1 cellular context compared by ENCODE assay signal in the genomic region with DNA sequence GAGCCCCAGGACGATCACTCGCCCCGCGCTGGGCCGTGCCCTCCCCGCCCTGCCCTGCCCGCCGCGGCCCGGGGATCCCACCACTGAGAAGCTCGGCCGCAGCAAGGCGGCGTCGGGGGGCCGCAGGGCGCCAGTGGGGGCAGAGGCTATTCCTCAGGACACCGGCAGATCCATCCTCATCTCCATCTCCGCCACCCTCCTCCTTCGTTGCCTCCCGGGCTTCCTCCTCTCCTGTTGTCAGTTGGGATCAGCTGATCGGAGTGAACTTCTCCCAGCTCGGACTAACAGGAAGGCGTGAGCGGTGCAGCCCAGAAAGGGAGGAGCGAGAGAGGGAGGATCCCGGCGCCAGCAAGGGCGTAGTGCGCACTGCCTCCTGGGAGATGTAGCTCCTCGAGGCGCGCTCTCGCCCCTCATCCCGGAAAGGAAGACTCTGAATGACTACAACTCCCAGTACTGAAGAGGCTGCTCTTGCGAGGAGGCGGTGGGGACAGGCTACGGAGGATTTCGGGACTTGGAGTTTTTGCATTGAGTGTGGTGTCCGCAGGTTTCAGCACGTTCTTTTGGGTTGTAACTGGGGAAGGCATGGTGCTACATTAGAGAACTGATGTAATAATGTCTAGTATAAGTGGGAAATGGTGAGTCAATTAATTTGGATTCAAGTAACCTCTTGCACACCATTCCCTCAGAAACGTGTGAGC.
TF ChIP-seq lines count a peak whose summit lies in the region.

A gene with protein sequence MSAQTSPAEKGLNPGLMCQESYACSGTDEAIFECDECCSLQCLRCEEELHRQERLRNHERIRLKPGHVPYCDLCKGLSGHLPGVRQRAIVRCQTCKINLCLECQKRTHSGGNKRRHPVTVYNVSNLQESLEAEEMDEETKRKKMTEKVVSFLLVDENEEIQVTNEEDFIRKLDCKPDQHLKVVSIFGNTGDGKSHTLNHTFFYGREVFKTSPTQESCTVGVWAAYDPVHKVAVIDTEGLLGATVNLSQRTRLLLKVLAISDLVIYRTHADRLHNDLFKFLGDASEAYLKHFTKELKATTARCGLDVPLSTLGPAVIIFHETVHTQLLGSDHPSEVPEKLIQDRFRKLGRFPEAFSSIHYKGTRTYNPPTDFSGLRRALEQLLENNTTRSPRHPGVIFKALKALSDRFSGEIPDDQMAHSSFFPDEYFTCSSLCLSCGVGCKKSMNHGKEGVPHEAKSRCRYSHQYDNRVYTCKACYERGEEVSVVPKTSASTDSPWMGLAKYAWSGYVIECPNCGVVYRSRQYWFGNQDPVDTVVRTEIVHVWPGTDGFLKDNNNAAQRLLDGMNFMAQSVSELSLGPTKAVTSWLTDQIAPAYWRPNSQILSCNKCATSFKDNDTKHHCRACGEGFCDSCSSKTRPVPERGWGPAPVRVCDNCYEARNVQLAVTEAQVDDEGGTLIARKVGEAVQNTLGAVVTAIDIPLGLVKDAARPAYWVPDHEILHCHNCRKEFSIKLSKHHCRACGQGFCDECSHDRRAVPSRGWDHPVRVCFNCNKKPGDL (minus strand): TSS at position 262 of the 698 bp plus-strand sequence. CDS start 2,598 bp downstream, outside the sequence.

TF ChIP-seq in HepG2, 621 proteins besides CTCF, POLR2A, EP300 and RAD21 (continued from another document and continues in another):
- TF ChIP-seq ZNF367 (CRISPR knock-in tag; IDR thresholded peaks at IDR 0.05; ENCODE audit: borderline replicate concordance) (no peak), STAG1 (CRISPR knock-in tag; IDR thresholded peaks at IDR 0.05) (no peak), ZNF207 (IDR thresholded peaks at IDR 0.05; ENCODE audit: borderline replicate concordance) (no peak), SP2 (CRISPR knock-in tag; IDR thresholded peaks at IDR 0.05) (peak; percentile 54; the same call in 1 of the 2 replicates), DMAP1 (CRISPR knock-in tag; IDR thresholded peaks at IDR 0.05) (no peak), TBL1XR1 (IDR thresholded peaks at IDR 0.05; ENCODE audit: borderline replicate concordance, low read length, partially characterized antibody) (no peak), CC2D1A (CRISPR knock-in tag; IDR thresholded peaks at IDR 0.05) (no peak), SUZ12 (IDR thresholded peaks at IDR 0.05; ENCODE audit: low read depth, low read length) (peak; percentile 89), ZNF569 (CRISPR knock-in tag; IDR thresholded peaks at IDR 0.05; ENCODE audit: borderline replicate concordance) (no peak), NFE2L2 (IDR thresholded peaks at IDR 0.05; ENCODE audit: low read length) (0 out of 2 replicates have a peak, but pooled peaks have one; percentile 4), ZNF12 (CRISPR knock-in tag; IDR thresholded peaks at IDR 0.05) (no peak), MTA3 (CRISPR knock-in tag; IDR thresholded peaks at IDR 0.05) (no peak), NFE2L1 (CRISPR knock-in tag; IDR thresholded peaks at IDR 0.05; ENCODE audit: borderline replicate concordance) (no peak), STAT5B (CRISPR knock-in tag; IDR thresholded peaks at IDR 0.05) (no peak), ZNF292 (CRISPR knock-in tag; IDR thresholded peaks at IDR 0.05; ENCODE audit: borderline replicate concordance, low read depth) (no peak), REL (CRISPR knock-in tag; conservative IDR thresholded peaks at IDR 0.05) (no peak), SALL1 (CRISPR knock-in tag; IDR thresholded peaks at IDR 0.05) (peak; percentile 62), ZBTB7A (CRISPR knock-in tag; IDR thresholded peaks at IDR 0.05) (no peak), NPAS2 (CRISPR knock-in tag; IDR thresholded peaks at IDR 0.05; ENCODE audit: borderline replicate concordance) (no peak), ZNF382 (CRISPR knock-in tag; IDR thresholded peaks at IDR 0.05; ENCODE audit: borderline replicate concordance) (no peak)
- TF ChIP-seq, protein P1, sequence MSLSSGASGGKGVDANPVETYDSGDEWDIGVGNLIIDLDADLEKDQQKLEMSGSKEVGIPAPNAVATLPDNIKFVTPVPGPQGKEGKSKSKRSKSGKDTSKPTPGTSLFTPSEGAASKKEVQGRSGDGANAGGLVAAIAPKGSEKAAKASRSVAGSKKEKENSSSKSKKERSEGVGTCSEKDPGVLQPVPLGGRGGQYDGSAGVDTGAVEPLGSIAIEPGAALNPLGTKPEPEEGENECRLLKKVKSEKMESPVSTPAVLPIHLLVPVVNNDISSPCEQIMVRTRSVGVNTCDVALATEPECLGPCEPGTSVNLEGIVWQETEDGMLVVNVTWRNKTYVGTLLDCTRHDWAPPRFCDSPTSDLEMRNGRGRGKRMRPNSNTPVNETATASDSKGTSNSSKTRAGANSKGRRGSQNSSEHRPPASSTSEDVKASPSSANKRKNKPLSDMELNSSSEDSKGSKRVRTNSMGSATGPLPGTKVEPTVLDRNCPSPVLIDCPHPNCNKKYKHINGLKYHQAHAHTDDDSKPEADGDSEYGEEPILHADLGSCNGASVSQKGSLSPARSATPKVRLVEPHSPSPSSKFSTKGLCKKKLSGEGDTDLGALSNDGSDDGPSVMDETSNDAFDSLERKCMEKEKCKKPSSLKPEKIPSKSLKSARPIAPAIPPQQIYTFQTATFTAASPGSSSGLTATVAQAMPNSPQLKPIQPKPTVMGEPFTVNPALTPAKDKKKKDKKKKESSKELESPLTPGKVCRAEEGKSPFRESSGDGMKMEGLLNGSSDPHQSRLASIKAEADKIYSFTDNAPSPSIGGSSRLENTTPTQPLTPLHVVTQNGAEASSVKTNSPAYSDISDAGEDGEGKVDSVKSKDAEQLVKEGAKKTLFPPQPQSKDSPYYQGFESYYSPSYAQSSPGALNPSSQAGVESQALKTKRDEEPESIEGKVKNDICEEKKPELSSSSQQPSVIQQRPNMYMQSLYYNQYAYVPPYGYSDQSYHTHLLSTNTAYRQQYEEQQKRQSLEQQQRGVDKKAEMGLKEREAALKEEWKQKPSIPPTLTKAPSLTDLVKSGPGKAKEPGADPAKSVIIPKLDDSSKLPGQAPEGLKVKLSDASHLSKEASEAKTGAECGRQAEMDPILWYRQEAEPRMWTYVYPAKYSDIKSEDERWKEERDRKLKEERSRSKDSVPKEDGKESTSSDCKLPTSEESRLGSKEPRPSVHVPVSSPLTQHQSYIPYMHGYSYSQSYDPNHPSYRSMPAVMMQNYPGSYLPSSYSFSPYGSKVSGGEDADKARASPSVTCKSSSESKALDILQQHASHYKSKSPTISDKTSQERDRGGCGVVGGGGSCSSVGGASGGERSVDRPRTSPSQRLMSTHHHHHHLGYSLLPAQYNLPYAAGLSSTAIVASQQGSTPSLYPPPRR (CRISPR knock-in tag; IDR thresholded peaks at IDR 0.05; ENCODE audit: borderline replicate concordance), result peak; percentile 16; the same call in 1 of the 2 replicates
- TF ChIP-seq, protein P2, sequence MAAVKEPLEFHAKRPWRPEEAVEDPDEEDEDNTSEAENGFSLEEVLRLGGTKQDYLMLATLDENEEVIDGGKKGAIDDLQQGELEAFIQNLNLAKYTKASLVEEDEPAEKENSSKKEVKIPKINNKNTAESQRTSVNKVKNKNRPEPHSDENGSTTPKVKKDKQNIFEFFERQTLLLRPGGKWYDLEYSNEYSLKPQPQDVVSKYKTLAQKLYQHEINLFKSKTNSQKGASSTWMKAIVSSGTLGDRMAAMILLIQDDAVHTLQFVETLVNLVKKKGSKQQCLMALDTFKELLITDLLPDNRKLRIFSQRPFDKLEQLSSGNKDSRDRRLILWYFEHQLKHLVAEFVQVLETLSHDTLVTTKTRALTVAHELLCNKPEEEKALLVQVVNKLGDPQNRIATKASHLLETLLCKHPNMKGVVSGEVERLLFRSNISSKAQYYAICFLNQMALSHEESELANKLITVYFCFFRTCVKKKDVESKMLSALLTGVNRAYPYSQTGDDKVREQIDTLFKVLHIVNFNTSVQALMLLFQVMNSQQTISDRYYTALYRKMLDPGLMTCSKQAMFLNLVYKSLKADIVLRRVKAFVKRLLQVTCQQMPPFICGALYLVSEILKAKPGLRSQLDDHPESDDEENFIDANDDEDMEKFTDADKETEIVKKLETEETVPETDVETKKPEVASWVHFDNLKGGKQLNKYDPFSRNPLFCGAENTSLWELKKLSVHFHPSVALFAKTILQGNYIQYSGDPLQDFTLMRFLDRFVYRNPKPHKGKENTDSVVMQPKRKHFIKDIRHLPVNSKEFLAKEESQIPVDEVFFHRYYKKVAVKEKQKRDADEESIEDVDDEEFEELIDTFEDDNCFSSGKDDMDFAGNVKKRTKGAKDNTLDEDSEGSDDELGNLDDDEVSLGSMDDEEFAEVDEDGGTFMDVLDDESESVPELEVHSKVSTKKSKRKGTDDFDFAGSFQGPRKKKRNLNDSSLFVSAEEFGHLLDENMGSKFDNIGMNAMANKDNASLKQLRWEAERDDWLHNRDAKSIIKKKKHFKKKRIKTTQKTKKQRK (IDR thresholded peaks at IDR 0.05; ENCODE audit: low read length), result no peak
- TF ChIP-seq, protein P3, sequence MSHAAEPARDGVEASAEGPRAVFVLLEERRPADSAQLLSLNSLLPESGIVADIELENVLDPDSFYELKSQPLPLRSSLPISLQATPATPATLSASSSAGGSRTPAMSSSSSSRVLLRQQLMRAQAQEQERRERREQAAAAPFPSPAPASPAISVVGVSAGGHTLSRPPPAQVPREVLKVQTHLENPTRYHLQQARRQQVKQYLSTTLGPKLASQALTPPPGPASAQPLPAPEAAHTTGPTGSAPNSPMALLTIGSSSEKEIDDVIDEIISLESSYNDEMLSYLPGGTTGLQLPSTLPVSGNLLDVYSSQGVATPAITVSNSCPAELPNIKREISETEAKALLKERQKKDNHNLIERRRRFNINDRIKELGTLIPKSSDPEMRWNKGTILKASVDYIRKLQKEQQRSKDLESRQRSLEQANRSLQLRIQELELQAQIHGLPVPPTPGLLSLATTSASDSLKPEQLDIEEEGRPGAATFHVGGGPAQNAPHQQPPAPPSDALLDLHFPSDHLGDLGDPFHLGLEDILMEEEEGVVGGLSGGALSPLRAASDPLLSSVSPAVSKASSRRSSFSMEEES (CRISPR knock-in tag; IDR thresholded peaks at IDR 0.05), result 0 out of 2 replicates have a peak, but pooled peaks have one; percentile 40
- TF ChIP-seq, protein P4, sequence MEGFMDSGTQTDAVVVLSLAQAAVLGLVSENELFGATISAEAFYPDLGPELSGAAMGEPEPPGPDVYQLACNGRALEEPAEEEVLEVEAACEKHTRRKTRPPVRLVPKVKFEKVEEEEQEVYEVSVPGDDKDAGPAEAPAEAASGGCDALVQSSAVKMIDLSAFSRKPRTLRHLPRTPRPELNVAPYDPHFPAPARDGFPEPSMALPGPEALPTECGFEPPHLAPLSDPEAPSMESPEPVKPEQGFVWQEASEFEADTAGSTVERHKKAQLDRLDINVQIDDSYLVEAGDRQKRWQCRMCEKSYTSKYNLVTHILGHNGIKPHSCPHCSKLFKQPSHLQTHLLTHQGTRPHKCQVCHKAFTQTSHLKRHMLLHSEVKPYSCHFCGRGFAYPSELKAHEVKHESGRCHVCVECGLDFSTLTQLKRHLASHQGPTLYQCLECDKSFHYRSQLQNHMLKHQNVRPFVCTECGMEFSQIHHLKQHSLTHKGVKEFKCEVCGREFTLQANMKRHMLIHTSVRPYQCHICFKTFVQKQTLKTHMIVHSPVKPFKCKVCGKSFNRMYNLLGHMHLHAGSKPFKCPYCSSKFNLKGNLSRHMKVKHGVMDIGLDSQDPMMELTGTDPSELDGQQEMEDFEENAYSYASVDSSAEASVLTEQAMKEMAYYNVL (CRISPR knock-in tag; IDR thresholded peaks at IDR 0.05; ENCODE audit: borderline replicate concordance), result peak; percentile 78
- TF ChIP-seq, protein P5, sequence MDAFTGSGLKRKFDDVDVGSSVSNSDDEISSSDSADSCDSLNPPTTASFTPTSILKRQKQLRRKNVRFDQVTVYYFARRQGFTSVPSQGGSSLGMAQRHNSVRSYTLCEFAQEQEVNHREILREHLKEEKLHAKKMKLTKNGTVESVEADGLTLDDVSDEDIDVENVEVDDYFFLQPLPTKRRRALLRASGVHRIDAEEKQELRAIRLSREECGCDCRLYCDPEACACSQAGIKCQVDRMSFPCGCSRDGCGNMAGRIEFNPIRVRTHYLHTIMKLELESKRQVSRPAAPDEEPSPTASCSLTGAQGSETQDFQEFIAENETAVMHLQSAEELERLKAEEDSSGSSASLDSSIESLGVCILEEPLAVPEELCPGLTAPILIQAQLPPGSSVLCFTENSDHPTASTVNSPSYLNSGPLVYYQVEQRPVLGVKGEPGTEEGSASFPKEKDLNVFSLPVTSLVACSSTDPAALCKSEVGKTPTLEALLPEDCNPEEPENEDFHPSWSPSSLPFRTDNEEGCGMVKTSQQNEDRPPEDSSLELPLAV (CRISPR knock-in tag; conservative IDR thresholded peaks at IDR 0.05; ENCODE audit: low read depth), result no peak
- TF ChIP-seq, protein P6, sequence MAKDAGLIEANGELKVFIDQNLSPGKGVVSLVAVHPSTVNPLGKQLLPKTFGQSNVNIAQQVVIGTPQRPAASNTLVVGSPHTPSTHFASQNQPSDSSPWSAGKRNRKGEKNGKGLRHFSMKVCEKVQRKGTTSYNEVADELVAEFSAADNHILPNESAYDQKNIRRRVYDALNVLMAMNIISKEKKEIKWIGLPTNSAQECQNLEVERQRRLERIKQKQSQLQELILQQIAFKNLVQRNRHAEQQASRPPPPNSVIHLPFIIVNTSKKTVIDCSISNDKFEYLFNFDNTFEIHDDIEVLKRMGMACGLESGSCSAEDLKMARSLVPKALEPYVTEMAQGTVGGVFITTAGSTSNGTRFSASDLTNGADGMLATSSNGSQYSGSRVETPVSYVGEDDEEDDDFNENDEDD (CRISPR knock-in tag; IDR thresholded peaks at IDR 0.05; ENCODE audit: borderline replicate concordance), result peak; percentile 49; the same call in 1 of the 2 replicates
- TF ChIP-seq, protein P7, sequence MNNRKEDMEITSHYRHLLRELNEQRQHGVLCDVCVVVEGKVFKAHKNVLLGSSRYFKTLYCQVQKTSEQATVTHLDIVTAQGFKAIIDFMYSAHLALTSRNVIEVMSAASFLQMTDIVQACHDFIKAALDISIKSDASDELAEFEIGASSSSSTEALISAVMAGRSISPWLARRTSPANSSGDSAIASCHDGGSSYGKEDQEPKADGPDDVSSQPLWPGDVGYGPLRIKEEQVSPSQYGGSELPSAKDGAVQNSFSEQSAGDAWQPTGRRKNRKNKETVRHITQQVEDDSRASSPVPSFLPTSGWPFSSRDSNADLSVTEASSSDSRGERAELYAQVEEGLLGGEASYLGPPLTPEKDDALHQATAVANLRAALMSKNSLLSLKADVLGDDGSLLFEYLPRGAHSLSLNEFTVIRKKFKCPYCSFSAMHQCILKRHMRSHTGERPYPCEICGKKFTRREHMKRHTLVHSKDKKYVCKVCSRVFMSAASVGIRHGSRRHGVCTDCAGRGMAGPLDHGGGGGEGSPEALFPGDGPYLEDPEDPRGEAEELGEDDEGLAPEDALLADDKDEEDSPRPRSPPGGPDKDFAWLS (CRISPR knock-in tag; IDR thresholded peaks at IDR 0.05; ENCODE audit: borderline replicate concordance), result no peak
- TF ChIP-seq, protein P8, sequence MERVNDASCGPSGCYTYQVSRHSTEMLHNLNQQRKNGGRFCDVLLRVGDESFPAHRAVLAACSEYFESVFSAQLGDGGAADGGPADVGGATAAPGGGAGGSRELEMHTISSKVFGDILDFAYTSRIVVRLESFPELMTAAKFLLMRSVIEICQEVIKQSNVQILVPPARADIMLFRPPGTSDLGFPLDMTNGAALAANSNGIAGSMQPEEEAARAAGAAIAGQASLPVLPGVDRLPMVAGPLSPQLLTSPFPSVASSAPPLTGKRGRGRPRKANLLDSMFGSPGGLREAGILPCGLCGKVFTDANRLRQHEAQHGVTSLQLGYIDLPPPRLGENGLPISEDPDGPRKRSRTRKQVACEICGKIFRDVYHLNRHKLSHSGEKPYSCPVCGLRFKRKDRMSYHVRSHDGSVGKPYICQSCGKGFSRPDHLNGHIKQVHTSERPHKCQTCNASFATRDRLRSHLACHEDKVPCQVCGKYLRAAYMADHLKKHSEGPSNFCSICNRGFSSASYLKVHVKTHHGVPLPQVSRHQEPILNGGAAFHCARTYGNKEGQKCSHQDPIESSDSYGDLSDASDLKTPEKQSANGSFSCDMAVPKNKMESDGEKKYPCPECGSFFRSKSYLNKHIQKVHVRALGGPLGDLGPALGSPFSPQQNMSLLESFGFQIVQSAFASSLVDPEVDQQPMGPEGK (CRISPR knock-in tag; IDR thresholded peaks at IDR 0.05), result no peak; the same call in 1 of the 2 replicates
